30 cellular contexts compared by ENCODE assay signal in the genomic region with DNA sequence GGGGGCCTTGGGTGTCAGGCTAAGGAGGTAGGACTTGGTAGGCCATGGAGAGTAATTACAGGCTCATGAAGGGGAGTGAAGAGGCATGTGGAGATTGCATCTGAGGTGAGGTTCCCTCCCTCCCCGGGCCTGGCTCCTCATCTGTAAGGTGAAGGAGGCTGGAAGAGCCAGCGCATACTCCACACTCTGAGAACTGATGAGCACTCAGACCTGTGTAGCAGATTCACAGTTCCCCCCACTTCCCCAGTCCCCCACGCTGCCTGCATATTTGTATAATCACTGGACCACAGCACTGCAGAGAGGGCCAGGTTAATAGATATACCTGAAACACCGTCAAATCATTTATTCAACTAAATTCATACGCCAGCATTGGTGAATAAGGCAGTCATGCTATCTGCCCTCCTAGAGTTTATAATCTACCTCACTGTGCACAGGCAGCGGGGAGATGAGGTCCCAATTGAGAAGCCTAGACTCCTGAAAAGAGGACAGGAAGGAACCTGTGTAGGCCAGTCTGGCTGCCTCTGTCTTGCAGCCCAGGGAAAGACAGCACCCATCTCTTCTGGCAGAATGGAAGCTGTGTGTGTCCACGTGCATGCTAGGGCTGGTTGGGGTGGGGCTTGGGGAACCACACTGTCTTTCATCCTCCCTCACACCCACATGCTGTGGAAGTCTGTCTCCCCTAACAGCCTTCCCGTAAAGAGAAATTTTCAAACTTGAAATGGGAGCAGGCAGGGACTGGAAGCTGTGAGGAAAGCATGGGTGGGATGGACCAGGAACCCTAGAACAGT.
DNase-seq lines count a peak whose midpoint lies in the region; ATAC-seq and TF ChIP-seq lines count a peak whose summit lies in the region.
"Had no signal": no experiment of that assay in that cellular context is flagged by ENCODE, and none has a peak within 500 bp of the region (broad histone marks: within the 10 kb centered on the region; RNA-seq: fewer than 3 reads in every experiment).

No MANE protein-coding gene starts in this region.

- ATAC-seq in activated T-helper 17 cell treated with anti-CD3 and anti-CD28 coated beads, Interleukin-2, amount 50 U/mL, for 72 hours (replicated peaks) = no peak
- no peak for ATAC-seq in foreskin keratinocyte
- ATAC-seq: left colon, SK-N-SH treated with all-trans-retinoic acid at 6 μM for 48 hours had no signal

- H3K9me3 ChIP-seq in DOHH2 (ENCODE audit: control insufficient read depth, insufficient read depth, low read length) (no peaks in the 10 kb centered on the region), colonic mucosa (no peaks in the 10 kb centered on the region), osteoblast (ENCODE audit: low read depth, low read length) (no peaks in the 10 kb centered on the region)
- H3K9me3 ChIP-seq: MG63, right atrium auricular region, stomach, tibial artery had no signal

- H3K79me2 ChIP-seq in DOHH2 (ENCODE audit: control insufficient read depth, low read length) (no peaks in the 10 kb centered on the region), KMS-11 (ENCODE audit: insufficient read depth, low read depth) (no peaks in the 10 kb centered on the region), osteoblast (ENCODE audit: insufficient read depth, low read length) (no peaks in the 10 kb centered on the region)

- peaks cover 66% of the 10 kb centered on the region for H3K4me1 ChIP-seq in DOHH2 (ENCODE audit: control insufficient read depth, low read length)
- H3K4me1 ChIP-seq in KMS-11 (ENCODE audit: low read depth, poor library complexity, severe bottlenecking) = peaks cover 90% of the 10 kb centered on the region
- H3K4me1 ChIP-seq in colonic mucosa = no peaks in the 10 kb centered on the region
- no peaks in the 10 kb centered on the region for H3K4me1 ChIP-seq in osteoblast (ENCODE audit: insufficient read depth, low read length)
- H3K4me1 ChIP-seq in foreskin keratinocyte = peaks cover 12% of the 10 kb centered on the region
- H3K4me1 ChIP-seq: right atrium auricular region, tibial artery had no signal

- H3K9me3 Mint-ChIP-seq in activated T-helper 17 cell treated with anti-CD3 and anti-CD28 coated beads, Interleukin-2, amount 50 U/mL, for 72 hours = no peaks in the 10 kb centered on the region
- H3K9me3 Mint-ChIP-seq: activated naive CD4-positive, alpha-beta T cell treated with anti-CD3 and anti-CD28 coated beads, Interleukin-2, amount 50 U/mL, for 24 hours; brain; CD8-positive, alpha-beta memory T cell; HFFc6; nephron progenitor cell had no signal

- H3K36me3 ChIP-seq in DOHH2 (ENCODE audit: control insufficient read depth, low read length) = no peaks in the 10 kb centered on the region
- no peaks in the 10 kb centered on the region for H3K36me3 ChIP-seq in KMS-11 (ENCODE audit: insufficient read depth)
- no peaks in the 10 kb centered on the region for H3K36me3 ChIP-seq in colonic mucosa
- no peaks in the 10 kb centered on the region for H3K36me3 ChIP-seq in osteoblast (ENCODE audit: insufficient read depth, low read length)
- H3K36me3 ChIP-seq: MG63, right atrium auricular region, stomach, tibial artery had no signal

- H3K9me2 ChIP-seq in DOHH2 (replicated peaks; ENCODE audit: control insufficient read depth, low read length) = no peaks in the 10 kb centered on the region

- no peak overlapping the region for H3K27ac Mint-ChIP-seq in activated T-helper 17 cell treated with anti-CD3 and anti-CD28 coated beads, Interleukin-2, amount 50 U/mL, for 72 hours
- H3K27ac Mint-ChIP-seq: activated naive CD4-positive, alpha-beta T cell treated with anti-CD3 and anti-CD28 coated beads, Interleukin-2, amount 50 U/mL, for 24 hours; CD8-positive, alpha-beta memory T cell; HFFc6; nephron progenitor cell had no signal

- H3K36me3 Mint-ChIP-seq in activated T-helper 17 cell treated with anti-CD3 and anti-CD28 coated beads, Interleukin-2, amount 50 U/mL, for 72 hours (ENCODE audit: low read depth) = no peaks in the 10 kb centered on the region
- H3K36me3 Mint-ChIP-seq: activated naive CD4-positive, alpha-beta T cell treated with anti-CD3 and anti-CD28 coated beads, Interleukin-2, amount 50 U/mL, for 24 hours; brain; CD8-positive, alpha-beta memory T cell had no signal

- peaks cover 4% of the 10 kb centered on the region for H3K4me1 Mint-ChIP-seq in activated T-helper 17 cell treated with anti-CD3 and anti-CD28 coated beads, Interleukin-2, amount 50 U/mL, for 72 hours

- H3K4me3 Mint-ChIP-seq in activated T-helper 17 cell treated with anti-CD3 and anti-CD28 coated beads, Interleukin-2, amount 50 U/mL, for 72 hours = no peak overlapping the region
- H3K4me3 Mint-ChIP-seq: activated naive CD4-positive, alpha-beta T cell treated with anti-CD3 and anti-CD28 coated beads, Interleukin-2, amount 50 U/mL, for 24 hours; brain; CD8-positive, alpha-beta memory T cell; HFFc6; nephron progenitor cell had no signal

- intact Hi-C loops in colonic mucosa (cut with DNase I) = loop anchor here (10.0 kb wide), 1 partner anchor 212 kb away; no protein-coding TSS in a partner anchor

- peak overlapping the region; percentile 68 for H3K27ac ChIP-seq in DOHH2 (ENCODE audit: low read depth, low read length)
- no peak overlapping the region for H3K27ac ChIP-seq in KMS-11
- no peak overlapping the region for H3K27ac ChIP-seq in colonic mucosa
- H3K27ac ChIP-seq in osteoblast (ENCODE audit: low read depth, low read length) = no peak overlapping the region
- no peak overlapping the region for H3K27ac ChIP-seq in foreskin keratinocyte
- H3K27ac ChIP-seq: dorsolateral prefrontal cortex, right atrium auricular region, stomach, tibial artery had no signal

- no peaks in the 10 kb centered on the region for H3K27me3 Mint-ChIP-seq in activated T-helper 17 cell treated with anti-CD3 and anti-CD28 coated beads, Interleukin-2, amount 50 U/mL, for 72 hours
- H3K27me3 Mint-ChIP-seq: activated naive CD4-positive, alpha-beta T cell treated with anti-CD3 and anti-CD28 coated beads, Interleukin-2, amount 50 U/mL, for 24 hours; brain had no signal

- H3K9ac ChIP-seq in KMS-11 (no peak overlapping the region), colonic mucosa (ENCODE audit: low read depth in 2 of 2, low read length in 2 of 2) (no peak overlapping the region)

- H3K27me3 ChIP-seq in DOHH2 (ENCODE audit: control insufficient read depth, low read length) (no peaks in the 10 kb centered on the region), KMS-11 (ENCODE audit: insufficient read depth, low read depth) (no peaks in the 10 kb centered on the region), colonic mucosa (no peaks in the 10 kb centered on the region), osteoblast (ENCODE audit: insufficient read depth, low read length) (peaks cover 5% of the 10 kb centered on the region), foreskin keratinocyte (no peaks in the 10 kb centered on the region)
- H3K27me3 ChIP-seq: dorsolateral prefrontal cortex, MG63, right atrium auricular region, stomach, tibial artery had no signal

- DNase-seq in colonic mucosa = peak; percentile 16
- peak; percentile 60 for DNase-seq in osteoblast (ENCODE audit: insufficient read length, low spot score, missing footprints)
- no peak for DNase-seq in mucosa of gallbladder (ENCODE audit: low spot score)
- no peak for DNase-seq in foreskin keratinocyte
- DNase-seq: ACHN; activated CD4-positive, alpha-beta T cell treated with anti-CD3 and anti-CD28 coated beads for 4 hours; activated T-cell treated with anti-CD3 and anti-CD28 coated beads for 4 hours; amniotic stem cell; CD8-positive, alpha-beta memory T cell; cerebellar nuclear complex; DMS 273 treated with DMSO at 0.1 percent for 48 hours; HFFc6; left colon; MG63; NCI-H1105; NCI-H187 treated with DMSO at 0.1 percent for 48 hours; NCI-H524 treated with DMSO at 0.1 percent for 48 hours; nephron progenitor cell; Right ventricle myocardium superior; small intestine; stomach; tibial artery had no signal

- TF ChIP-seq CTCF in DOHH2 (IDR thresholded peaks at IDR 0.05; ENCODE audit: low read depth, low read length, poor library complexity, severe bottlenecking) = no peak
- no peak for TF ChIP-seq CTCF in KMS-11 (conservative IDR thresholded peaks at IDR 0.05; ENCODE audit: low read depth, low read length)
- TF ChIP-seq CTCF in colonic mucosa (IDR thresholded peaks at IDR 0.05) = no peak
- TF ChIP-seq CTCF in osteoblast (IDR thresholded peaks at IDR 0.05; ENCODE audit: extremely low read depth, low read depth, low read length) = no peak
- TF ChIP-seq CTCF in foreskin keratinocyte (conservative IDR thresholded peaks at IDR 0.05) = no peak

- no peaks in the 10 kb centered on the region for H3F3A ChIP-seq in DOHH2 (ENCODE audit: control insufficient read depth, insufficient read depth)

- H3K4me2 ChIP-seq in DOHH2 (ENCODE audit: low read length) = peak overlapping the region; percentile 61
- peak overlapping the region; percentile 36; the same call in 1 of the 2 replicates for H3K4me2 ChIP-seq in KMS-11
- H3K4me2 ChIP-seq in osteoblast (ENCODE audit: insufficient read depth, low read length) = no peak overlapping the region

- H2AFZ ChIP-seq in KMS-11 (ENCODE audit: low read depth) (peak overlapping the region; percentile 30; the same call in 1 of the 2 replicates), osteoblast (ENCODE audit: low read length) (no peak overlapping the region)

- H4K20me1 ChIP-seq in DOHH2 (ENCODE audit: control insufficient read depth, insufficient read depth, low read depth, low read length) (no peaks in the 10 kb centered on the region), KMS-11 (ENCODE audit: insufficient read depth) (no peaks in the 10 kb centered on the region), osteoblast (ENCODE audit: insufficient read depth, low read length) (no peaks in the 10 kb centered on the region)

- H3K4me3 ChIP-seq in DOHH2 (ENCODE audit: low read length) (peak overlapping the region; percentile 49), KMS-11 (IDR thresholded peaks at IDR 0.05; ENCODE audit: insufficient read depth, low read depth, low read length) (no peak overlapping the region), colonic mucosa (no peak overlapping the region), osteoblast (ENCODE audit: insufficient read depth, low read length) (no peak overlapping the region)
- H3K4me3 ChIP-seq: dorsolateral prefrontal cortex, MG63, right atrium auricular region, stomach, tibial artery had no signal

Comparison
In these comparisons a context has a peak if more than half of its experiments do, and no peak if none do; other contexts are left out.
1. DNase-seq: peak in colonic mucosa (single experiment) and osteoblast (single experiment); none in mucosa of gallbladder (single experiment) and foreskin keratinocyte (0 of 2).